In genomic region chr18:12946549-12947354, GRCh38 we compare ENCODE assay signal across 1 cellular context.
A peak's percentile ranks its signal among the peaks of the same experiment; 100 is the strongest.
TF ChIP-seq lines count a peak whose summit lies in the region.

No MANE protein-coding gene starts in this region.

TF ChIP-seq in K562, 482 proteins besides CTCF, POLR2A, EP300 and RAD21 (continued from another document):
- TF ChIP-seq ARID3B (CRISPR knock-in tag; IDR thresholded peaks at IDR 0.05; ENCODE audit: borderline replicate concordance): no peak
- peak; percentile 9; the same call in 1 of the 2 replicates for TF ChIP-seq PHF8 (IDR thresholded peaks at IDR 0.05; ENCODE audit: borderline replicate concordance, low read length)
- TF ChIP-seq TEAD1 (CRISPR knock-in tag; IDR thresholded peaks at IDR 0.05): peak in 1 of 2 experiments; percentile 49; a peak in 2 of 4 replicates
- TF ChIP-seq E2F6 (IDR thresholded peaks at IDR 0.05; ENCODE audit: borderline replicate concordance in 1 of 2, extremely low read depth in 1 of 2, insufficient read depth in 1 of 2, insufficient read length in 1 of 2, low read depth in 1 of 2, low read length in 1 of 2, poor library complexity in 1 of 2, severe bottlenecking in 1 of 2): no peak
- TF ChIP-seq POLR2B (IDR thresholded peaks at IDR 0.05; ENCODE audit: low read depth, partially characterized antibody): no peak
- no peak for TF ChIP-seq ATF1 (CRISPR knock-in tag; IDR thresholded peaks at IDR 0.05)
- peak; percentile 54 for TF ChIP-seq ATF1 (tag; IDR thresholded peaks at IDR 0.05)
- no peak for TF ChIP-seq VEZF1 (CRISPR knock-in tag; IDR thresholded peaks at IDR 0.05)
- TF ChIP-seq ARID2 (IDR thresholded peaks at IDR 0.05): no peak
- TF ChIP-seq ZNF512 (tag; IDR thresholded peaks at IDR 0.05): no peak
- TF ChIP-seq MEF2A (IDR thresholded peaks at IDR 0.05; ENCODE audit: control insufficient read depth, low read depth, low read length): no peak
- no peak for TF ChIP-seq KAT8 (IDR thresholded peaks at IDR 0.05; ENCODE audit: low read depth)
- TF ChIP-seq CBX8 (IDR thresholded peaks at IDR 0.05; ENCODE audit: borderline replicate concordance, extremely low read depth, low read depth, low read length, poor library complexity, severe bottlenecking): no peak
- peak; percentile 44; the same call in 1 of the 2 replicates for TF ChIP-seq POLR2AphosphoS5 (IDR thresholded peaks at IDR 0.05; ENCODE audit: control insufficient read depth, insufficient read depth, low read depth, low read length)
- no peak for TF ChIP-seq RBFOX2 (IDR thresholded peaks at IDR 0.05; ENCODE audit: low read depth, low read length)
- TF ChIP-seq E2F3 (CRISPR knock-in tag; IDR thresholded peaks at IDR 0.05): no peak
- TF ChIP-seq CHD1 (IDR thresholded peaks at IDR 0.05; ENCODE audit: low read length): no peak
- peak; percentile 66 for TF ChIP-seq SAP30 (IDR thresholded peaks at IDR 0.05; ENCODE audit: borderline replicate concordance, insufficient read depth, low read depth, low read length, poor library complexity, severe bottlenecking)
